16 cellular contexts compared by ENCODE assay signal in the genomic region with DNA sequence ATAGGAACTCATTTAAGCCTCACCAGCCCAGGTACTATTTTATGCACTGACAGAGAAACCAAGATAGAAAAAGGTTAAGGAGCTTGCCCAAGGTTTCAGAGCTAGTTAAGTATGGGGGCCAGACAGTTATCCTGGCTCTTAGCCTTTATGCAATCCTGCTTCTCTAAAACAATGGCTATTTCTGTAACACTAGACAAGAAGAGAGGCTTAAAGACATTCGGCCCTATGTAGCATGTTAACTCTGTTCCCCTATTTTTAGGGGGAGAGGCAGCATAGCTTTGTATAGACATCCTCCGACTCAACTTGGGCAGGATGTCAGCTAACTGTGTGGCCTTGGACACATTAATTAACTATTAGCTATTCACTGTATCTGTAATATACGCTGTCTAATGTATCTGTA. TPM values are rescaled to one million over a fixed set of nuclear protein-coding genes. Genes with fewer than 3 reads are reported as not detected.
DNase-seq lines count a peak whose midpoint lies in the region; ATAC-seq and TF ChIP-seq lines count a peak whose summit lies in the region.
"Had no signal": no experiment of that assay in that cellular context is flagged by ENCODE, and none has a peak within 500 bp of the region (broad histone marks: within the 10 kb centered on the region; RNA-seq: fewer than 3 reads in every experiment).

No MANE protein-coding gene starts in this region.

- H3K56ac ChIP-seq in IMR-90 (ENCODE audit: extremely low read depth, insufficient read depth, low read length) = peak overlapping the region; percentile 46; the same call in 1 of the 2 replicates

- H3K27me3 ChIP-seq in IMR-90 (ENCODE audit: control insufficient read depth, insufficient read depth, low read length) = no peaks in the 10 kb centered on the region
- H3K27me3 ChIP-seq in body of pancreas = no peaks in the 10 kb centered on the region
- no peaks in the 10 kb centered on the region for H3K27me3 ChIP-seq in subcutaneous abdominal adipose tissue (ENCODE audit: control insufficient read depth in 5 of 5, insufficient read depth in 4 of 5, low read length in 5 of 5)
- H3K27me3 ChIP-seq: right lobe of liver had no signal

- H3K27ac ChIP-seq in IMR-90 (ENCODE audit: insufficient read depth, low read length) (peak overlapping the region; percentile 11; the same call in 1 of the 2 replicates), body of pancreas (peak overlapping the region; percentile 56 to 88 (median 80)), subcutaneous abdominal adipose tissue (ENCODE audit: low read depth, low read length) (peak overlapping the region; percentile 10)

- H3K27me3 Mint-ChIP-seq in mesothelial cell of epicardium (ENCODE audit: low read depth) = no peaks in the 10 kb centered on the region

- no peaks in the 10 kb centered on the region for H3K9me3 Mint-ChIP-seq in mesothelial cell of epicardium
- H3K9me3 Mint-ChIP-seq: activated CD4-positive, alpha-beta T cell treated with anti-CD3 and anti-CD28 coated beads, Interleukin-2, amount 10 ng/mL, durations not matched to agents 7 days and 5 days; natural killer cell treated with Interleukin-12 subunit alpha and Interleukin-12 subunit beta and Interleukin-15 and Interleukin-18, amount 100 ng/mL, for 72 hours had no signal

- H3K14ac ChIP-seq in IMR-90 (replicated peaks; ENCODE audit: low read depth, low read length) = peak overlapping the region; percentile 78

- H3K36me3 ChIP-seq in IMR-90 (ENCODE audit: control insufficient read depth, insufficient read depth, low read length) = peaks cover 7% of the 10 kb centered on the region
- H3K36me3 ChIP-seq in body of pancreas (replicated peaks in 1 of 2; ENCODE audit: insufficient read depth in 1 of 2, low read depth in 2 of 2) = no peaks in the 10 kb centered on the region
- no peaks in the 10 kb centered on the region for H3K36me3 ChIP-seq in subcutaneous abdominal adipose tissue (ENCODE audit: control insufficient read depth in 5 of 5, insufficient read depth in 5 of 5, low read length in 5 of 5)
- H3K36me3 ChIP-seq: right lobe of liver had no signal

- H2BK5ac ChIP-seq in IMR-90 (ENCODE audit: low read depth, low read length, poor library complexity, severe bottlenecking) = peak overlapping the region; percentile 69

- H3K18ac ChIP-seq in IMR-90 (ENCODE audit: low read depth, low read length) = peak overlapping the region; percentile 76

- POLR2A ChIA-PET in IMR-90 (lab: Charles Lee; ENCODE audit: unreplicated experiment) = no interaction called here
- POLR2A ChIA-PET in GM10248 (lab: Yijun Ruan, JAX) = interaction anchor here (0.6 kb wide), 1 partner anchor 95 kb away, joined by 3 read pairs; no protein-coding TSS in a partner anchor

- peak overlapping the region; percentile 76 for H2BK120ac ChIP-seq in IMR-90 (ENCODE audit: low read depth, low read length)

- H3K27ac Mint-ChIP-seq in mesothelial cell of epicardium = peak overlapping the region; percentile 93
- H3K27ac Mint-ChIP-seq: activated CD4-positive, alpha-beta T cell treated with anti-CD3 and anti-CD28 coated beads, Interleukin-2, amount 10 ng/mL, durations not matched to agents 7 days and 5 days; natural killer cell treated with Interleukin-12 subunit alpha and Interleukin-12 subunit beta and Interleukin-15 and Interleukin-18, amount 100 ng/mL, for 72 hours had no signal

- no CpG with 5 or more reads among the region's 3 CpGs for WGBS in IMR-90 (ENCODE audit: extremely low coverage in 2 of 2, insufficient read length in 1 of 2), 2 experiments
- WGBS in body of pancreas, 2 donors = 38 to 42% methylated on average over 3 of the region's 3 CpGs

- no peak overlapping the region for H3K4me3 ChIP-seq in IMR-90 (ENCODE audit: insufficient read depth, low read depth, low read length)
- no peak overlapping the region for H3K4me3 ChIP-seq in body of pancreas
- no peak overlapping the region for H3K4me3 ChIP-seq in subcutaneous abdominal adipose tissue (ENCODE audit: low read depth in 1 of 5, low read length in 5 of 5)
- H3K4me3 ChIP-seq: right lobe of liver had no signal

- no peak overlapping the region for H3K4me3 Mint-ChIP-seq in mesothelial cell of epicardium
- H3K4me3 Mint-ChIP-seq: activated CD4-positive, alpha-beta T cell treated with anti-CD3 and anti-CD28 coated beads, Interleukin-2, amount 10 ng/mL, durations not matched to agents 7 days and 5 days; natural killer cell treated with Interleukin-12 subunit alpha and Interleukin-12 subunit beta and Interleukin-15 and Interleukin-18, amount 100 ng/mL, for 72 hours had no signal

- H3K36me3 Mint-ChIP-seq in mesothelial cell of epicardium = peaks cover 3% of the 10 kb centered on the region
- H3K36me3 Mint-ChIP-seq: natural killer cell treated with Interleukin-12 subunit alpha and Interleukin-12 subunit beta and Interleukin-15 and Interleukin-18, amount 100 ng/mL, for 72 hours had no signal

- no peak for TF ChIP-seq RAD21 in IMR-90 (IDR thresholded peaks at IDR 0.05; ENCODE audit: low read length)

- peaks cover 43% of the 10 kb centered on the region for H3K4me1 ChIP-seq in IMR-90 (ENCODE audit: control insufficient read depth, insufficient read depth, low read length)
- peaks cover 52% of the 10 kb centered on the region for H3K4me1 ChIP-seq in body of pancreas
- peaks cover 17 to 60% (median 41%) of the 10 kb centered on the region in 5 donors for H3K4me1 ChIP-seq in subcutaneous abdominal adipose tissue (ENCODE audit: control insufficient read depth in 5 of 5, insufficient read depth in 5 of 5, low read length in 5 of 5)
- H3K4me1 ChIP-seq: right lobe of liver had no signal

- intact Hi-C loops in IMR-90 (cut with micrococcal nuclease) (loop anchor here (1.0 to 5.0 kb wide), 3 partner anchors 53 to 153 kb away; partner anchors contain the start of gene LHFPL2), body of pancreas (cut with DNase I) (no loop called here)

- peaks cover 33% of the 10 kb centered on the region for H3K9me1 ChIP-seq in IMR-90 (ENCODE audit: insufficient read depth, low read length)

- CTCF ChIA-PET in IMR-90 (lab: Yijun Ruan, JAX) (interaction anchor here (0.7 to 1.3 kb wide), 4 partner anchors 21 to 314 kb away, joined by 3 to 4 read pairs (median 3); no protein-coding TSS in a partner anchor), GM10248 (lab: Yijun Ruan, JAX) (interaction anchor here (0.7 to 2.1 kb wide), 6 partner anchors 13 to 273 kb away, joined by 3 to 6 read pairs (median 3); no protein-coding TSS in a partner anchor)

- H4K8ac ChIP-seq in IMR-90 (ENCODE audit: low read depth in 2 of 2, low read length in 2 of 2) = peak overlapping the region; percentile 28 to 51; a peak in 3 of 4 replicates

- no peak overlapping the region for H3K4me2 ChIP-seq in IMR-90 (ENCODE audit: low read depth, low read length)

- H3K9ac ChIP-seq in IMR-90 (ENCODE audit: low read depth, low read length) (no peak overlapping the region), subcutaneous abdominal adipose tissue (ENCODE audit: low read length in 5 of 5) (no peak overlapping the region)

- H4K5ac ChIP-seq in IMR-90 (ENCODE audit: low read depth, low read length) = peak overlapping the region; percentile 47; the same call in 1 of the 2 replicates

- H2AK9ac ChIP-seq in IMR-90 (replicated peaks; ENCODE audit: low read depth, low read length, poor library complexity) = no peak overlapping the region

- in situ Hi-C loops in IMR-90 (cut with MboI; ENCODE audit: low sequenced_read_pairs) = loop anchor here (10.0 kb wide), 1 partner anchor 89 kb away; no protein-coding TSS in a partner anchor

- peak overlapping the region; percentile 84 for H2BK15ac ChIP-seq in IMR-90 (ENCODE audit: low read depth, low read length)

- peak overlapping the region; percentile 36; the same call in 1 of the 2 replicates for H2BK20ac ChIP-seq in IMR-90 (ENCODE audit: low read depth, low read length)

- H3K4me1 Mint-ChIP-seq in mesothelial cell of epicardium = peaks cover 74% of the 10 kb centered on the region

- H4K20me1 ChIP-seq in IMR-90 (ENCODE audit: insufficient read depth, low read length) = no peaks in the 10 kb centered on the region

- H3K9me3 ChIP-seq in IMR-90 (ENCODE audit: control insufficient read depth, insufficient read depth, low read length) (no peaks in the 10 kb centered on the region), body of pancreas (no peaks in the 10 kb centered on the region), subcutaneous abdominal adipose tissue (ENCODE audit: control insufficient read depth in 5 of 5, low read length in 5 of 5) (no peaks in the 10 kb centered on the region)
- H3K9me3 ChIP-seq: right lobe of liver had no signal

- H4K91ac ChIP-seq in IMR-90 (ENCODE audit: insufficient read depth, low read depth, low read length) = peak overlapping the region; percentile 81

- ATAC-seq in IMR-90 (ENCODE audit: low read depth) = no peak
- no peak for ATAC-seq in body of pancreas
- ATAC-seq in esophagus mucosa = no peak
- ATAC-seq in HG02938 (IDR thresholded peaks at IDR 0.05; ENCODE audit: unreplicated experiment) = no peak

- H3K4ac ChIP-seq in IMR-90 (ENCODE audit: low read depth, low read length) = peak overlapping the region; percentile 82

- no TSS peak for BruUV-seq in IMR-90 (replicated peaks; lab: Mats Ljungman, UMichigan)

- TF ChIP-seq CTCF in IMR-90 (conservative IDR thresholded peaks at IDR 0.05; ENCODE audit: low read depth, low read length) (no peak), body of pancreas (IDR thresholded peaks at IDR 0.05) (no peak), mesothelial cell of epicardium (IDR thresholded peaks at IDR 0.05; ENCODE audit: unreplicated experiment) (no peak), GM10248 (IDR thresholded peaks at IDR 0.05; ENCODE audit: control extremely low read depth, extremely low read depth, low read depth, missing control alignments) (no peak)

- peaks cover 38 to 61% of the 10 kb centered on the region in 2 experiments for H3K79me1 ChIP-seq in IMR-90 (ENCODE audit: low read depth in 1 of 2, low read length in 2 of 2)

- dilution Hi-C loops in IMR-90 (cut with HindIII; ENCODE audit: low sequenced_read_pairs, unreplicated experiment) = no loop called here

- peak overlapping the region; percentile 95 for H2AK5ac ChIP-seq in IMR-90 (ENCODE audit: low read depth, low read length)

- TF ChIP-seq POLR2A in IMR-90 (IDR thresholded peaks at IDR 0.05; ENCODE audit: low read depth, low read length) = no peak
- TF ChIP-seq POLR2A in body of pancreas (IDR thresholded peaks at IDR 0.05) = no peak

- no peak overlapping the region for H2AFZ ChIP-seq in IMR-90 (replicated peaks; ENCODE audit: low read length, poor library complexity)

- H3K23ac ChIP-seq in IMR-90 (ENCODE audit: low read depth, low read length) = peak overlapping the region; percentile 10

- DNase-seq in IMR-90 = no peak
- DNase-seq in body of pancreas = no peak
- no peak for DNase-seq in mesothelial cell of epicardium (ENCODE audit: low spot score in 2 of 2, unreplicated experiment in 2 of 2)
- no peak for DNase-seq in HK-2 (ENCODE audit: unreplicated experiment)
- no peak for DNase-seq in GM10248 (ENCODE audit: extremely low spot score)
- DNase-seq: activated CD4-positive, alpha-beta T cell treated with anti-CD3 and anti-CD28 coated beads, Interleukin-2, amount 10 ng/mL, durations not matched to agents 7 days and 5 days; activated T-cell treated with anti-CD3 and anti-CD28 coated beads, Interleukin-2, amount 50 U/mL, for 48 hours; hypothalamus; MM.1S; right lobe of liver; stimulated activated CD4-positive, alpha-beta T cell treated with anti-CD3 and anti-CD28 coated beads, Interleukin-4, amount 100 ng/mL, for 24 hours; T1000 had no signal

RNA-seq across cellular contexts. Expression of gene LHFPL2, which starts 54.6 kb away (rescaled TPM):
- total RNA-seq in IMR-90 (2012; rRNA removed) (11.1 and 11.3 TPM in 2 replicates), body of pancreas (10 to 100 TPM; 15.5 to 18.7 TPM), mesothelial cell of epicardium (41.7 to 43.1 TPM (median 42.1 TPM) in 3 replicates), esophagus mucosa (3.7 TPM)
- polyA plus RNA-seq in IMR-90 (2012; rRNA removed) = 5.0 and 6.5 TPM in 2 replicates
- 3.8 and 6.1 TPM in 2 replicates for polyA plus RNA-seq in IMR-90 (2012; cell fraction: cytosol; rRNA removed)
- polyA plus RNA-seq in IMR-90 (2012; cell fraction: nucleus; rRNA removed; ENCODE audit: low replicate concordance) = 4.8 and 12.1 TPM in 2 replicates

Comparison
In these comparisons a context has a peak if more than half of its experiments do, and no peak if none do; other contexts are left out.
1. H3K27ac ChIP-seq: peak in every context shown above with its lines; median percentile 80 in body of pancreas; 11 in IMR-90; 10 in subcutaneous abdominal adipose tissue.